Comparison of ENCODE assay signal across 8 cellular contexts in genomic region chr14:59301354-59301753, GRCh38.
DNase-seq lines count a peak whose midpoint lies in the region; ATAC-seq, FAIRE-seq and TF ChIP-seq lines count a peak whose summit lies in the region.

No MANE protein-coding gene starts in this region.

- WGBS in hepatocyte (ENCODE audit: low lambda C conversion rate, missing lambda C conversion rate), result 92% methylated on average over 6 of the region's 6 CpGs

- peak; percentile 90 for FAIRE-seq in HTR-8/SVneo (lab: Jason Lieb, UNC)

- H3K36me3 Mint-ChIP-seq in activated naive CD8-positive, alpha-beta T cell treated with anti-CD3 and anti-CD28 coated beads, Interleukin-2, amount 50 U/mL, for 24 hours (ENCODE audit: low read depth), result no peaks in the 10 kb centered on the region
- peaks cover 1% of the 10 kb centered on the region for H3K36me3 Mint-ChIP-seq in progenitor cell of endocrine pancreas (ENCODE audit: insufficient read depth)

- H3K27ac ChIP-seq in hepatocyte, result no peak overlapping the region

- H3K4me3 ChIP-seq in hepatocyte, result no peak overlapping the region

- TF ChIP-seq CTCF in hepatocyte (IDR thresholded peaks at IDR 0.05; ENCODE audit: poor library complexity) (no peak), progenitor cell of endocrine pancreas (IDR thresholded peaks at IDR 0.05; ENCODE audit: unreplicated experiment) (no peak)

- no peaks in the 10 kb centered on the region for H3K9me3 Mint-ChIP-seq in activated naive CD8-positive, alpha-beta T cell treated with anti-CD3 and anti-CD28 coated beads, Interleukin-2, amount 50 U/mL, for 24 hours
- H3K9me3 Mint-ChIP-seq in progenitor cell of endocrine pancreas (ENCODE audit: low read depth), result no peaks in the 10 kb centered on the region

- H3K4me1 ChIP-seq in hepatocyte (ENCODE audit: insufficient read depth), result peaks cover 16% of the 10 kb centered on the region

- H3K9me2 ChIP-seq in hepatocyte (replicated peaks; ENCODE audit: insufficient read depth), result no peaks in the 10 kb centered on the region

- H3K27me3 Mint-ChIP-seq in activated naive CD8-positive, alpha-beta T cell treated with anti-CD3 and anti-CD28 coated beads, Interleukin-2, amount 50 U/mL, for 24 hours, result no peaks in the 10 kb centered on the region
- H3K27me3 Mint-ChIP-seq in progenitor cell of endocrine pancreas, result no peaks in the 10 kb centered on the region

- H3K27me3 ChIP-seq in hepatocyte, result no peaks in the 10 kb centered on the region

- H3K79me2 ChIP-seq in hepatocyte, result peaks cover 8% of the 10 kb centered on the region

- H3K9me3 ChIP-seq in hepatocyte (ENCODE audit: low read depth), result no peaks in the 10 kb centered on the region

- peaks cover 26% of the 10 kb centered on the region for H3K4me1 Mint-ChIP-seq in activated naive CD8-positive, alpha-beta T cell treated with anti-CD3 and anti-CD28 coated beads, Interleukin-2, amount 50 U/mL, for 24 hours
- H3K4me1 Mint-ChIP-seq in progenitor cell of endocrine pancreas (ENCODE audit: low read depth), result peaks cover 15% of the 10 kb centered on the region

- DNase-seq in HTR-8/SVneo (ENCODE audit: insufficient read length, low spot score) (no peak), hepatocyte (ENCODE audit: low spot score) (no peak), NCI-H345 (lab: John Stamatoyannopoulos, UW) (no peak), progenitor cell of endocrine pancreas (ENCODE audit: low spot score, unreplicated experiment) (no peak), cerebellar cortex (ENCODE audit: low spot score) (no peak)
- peak; percentile 11 for DNase-seq in activated naive CD8-positive, alpha-beta T cell treated with anti-CD3 and anti-CD28 coated beads, Interleukin-2, amount 50 U/mL, for 24 hours

- no peaks in the 10 kb centered on the region for H3K36me3 ChIP-seq in hepatocyte (replicated peaks; ENCODE audit: insufficient read depth, low read depth)

- peak overlapping the region; percentile 32 for H3K27ac Mint-ChIP-seq in activated naive CD8-positive, alpha-beta T cell treated with anti-CD3 and anti-CD28 coated beads, Interleukin-2, amount 50 U/mL, for 24 hours
- H3K27ac Mint-ChIP-seq in progenitor cell of endocrine pancreas, result no peak overlapping the region

- H4K20me1 ChIP-seq in hepatocyte (ENCODE audit: insufficient read depth, poor library complexity, severe bottlenecking), result no peaks in the 10 kb centered on the region

- H2AFZ ChIP-seq in hepatocyte, result no peak overlapping the region

- no peak overlapping the region for H3K4me3 Mint-ChIP-seq in activated naive CD8-positive, alpha-beta T cell treated with anti-CD3 and anti-CD28 coated beads, Interleukin-2, amount 50 U/mL, for 24 hours
- no peak overlapping the region for H3K4me3 Mint-ChIP-seq in progenitor cell of endocrine pancreas (ENCODE audit: low read depth)

- no peak overlapping the region for H3K4me2 ChIP-seq in hepatocyte

- ATAC-seq in GM18498 (IDR thresholded peaks at IDR 0.05; ENCODE audit: unreplicated experiment), result peak; percentile 85
- peak; percentile 83 for ATAC-seq in GM21390 (IDR thresholded peaks at IDR 0.05; ENCODE audit: unreplicated experiment)
- peak; percentile 76 for ATAC-seq in activated naive CD8-positive, alpha-beta T cell treated with anti-CD3 and anti-CD28 coated beads, Interleukin-2, amount 50 U/mL, for 24 hours
